ENCODE assay signal across 10 cellular contexts in genomic region chr20:64102647-64103354, GRCh38. TPM values are rescaled to one million over a fixed set of nuclear protein-coding genes. Genes with fewer than 3 reads are reported as not detected.
DNase-seq lines count a peak whose midpoint lies in the region; ATAC-seq, FAIRE-seq and TF ChIP-seq lines count a peak whose summit lies in the region.
"Had no signal": no experiment of that assay in that cellular context is flagged by ENCODE, and none has a peak within 500 bp of the region (broad histone marks: within the 10 kb centered on the region; RNA-seq: fewer than 3 reads in every experiment).

No MANE protein-coding gene starts in this region.

- H3K36me3 ChIP-seq in GM23338 (ENCODE audit: insufficient read depth) (no peaks in the 10 kb centered on the region), ectodermal cell (ENCODE audit: control insufficient read depth, insufficient read depth, low read length) (no peaks in the 10 kb centered on the region), pancreas (no peaks in the 10 kb centered on the region)
- H3K36me3 ChIP-seq in effector memory CD4-positive, alpha-beta T cell (ENCODE audit: control insufficient read depth, insufficient read depth, low read length) = no peaks in the 10 kb centered on the region

- peak overlapping the region; percentile 99 for H2AFZ ChIP-seq in GM23338

- peaks cover 11% of the 10 kb centered on the region for H3K4me1 Mint-ChIP-seq in GM23338

- H3K9me2 ChIP-seq in GM23338 (ENCODE audit: insufficient read depth) = no peaks in the 10 kb centered on the region

- no peaks in the 10 kb centered on the region for H3K79me2 ChIP-seq in GM23338 (replicated peaks; ENCODE audit: insufficient read depth)

- peak overlapping the region; percentile 71 for H3K4me3 Mint-ChIP-seq in GM23338

- no peak for TF ChIP-seq CTCF in GM23338 (conservative IDR thresholded peaks at IDR 0.05; ENCODE audit: low read depth in 2 of 2)
- no peak for TF ChIP-seq CTCF in pancreas (IDR thresholded peaks at IDR 0.05)

- no peak overlapping the region for H3K27ac ChIP-seq in GM23338 (ENCODE audit: low read depth)
- H3K27ac ChIP-seq in ectodermal cell (ENCODE audit: insufficient read depth, low read depth, low read length, poor library complexity, severe bottlenecking) = no peak overlapping the region
- H3K27ac ChIP-seq in pancreas = no peak overlapping the region
- H3K27ac ChIP-seq in effector memory CD4-positive, alpha-beta T cell (ENCODE audit: insufficient read depth, low read length, poor library complexity, severe bottlenecking) = no peak overlapping the region
- H3K27ac ChIP-seq: neutrophil had no signal

- peaks cover 31% of the 10 kb centered on the region for H3K27me3 Mint-ChIP-seq in GM23338 (ENCODE audit: insufficient read depth, low read depth, poor library complexity)

- H3K36me3 Mint-ChIP-seq in GM23338 (ENCODE audit: low read depth) = no peaks in the 10 kb centered on the region; the same call in 2 of the 3 replicates

- no peak overlapping the region for H3K27ac Mint-ChIP-seq in GM23338

- peaks cover 5% of the 10 kb centered on the region; the same call in 2 of the 3 replicates for H3K9me3 Mint-ChIP-seq in GM23338

- H4K20me1 ChIP-seq in GM23338 (replicated peaks; ENCODE audit: insufficient read depth) = no peaks in the 10 kb centered on the region

- intact Hi-C loops in pancreas (cut with DNase I) = no loop called here

- WGBS in ectodermal cell, 2 experiments = 28 to 29% methylated on average over 30 of the region's 30 CpGs
- 20 to 21% methylated on average over 27 to 30 of the region's 30 CpGs for WGBS in pancreas, 2 donors

- peak; percentile 66 for ATAC-seq in GM23338
- peak; percentile 46 to 66 (median 49) for ATAC-seq in pancreas
- no peak for ATAC-seq in HG03342 (IDR thresholded peaks at IDR 0.05; ENCODE audit: unreplicated experiment)
- no peak for ATAC-seq in HG03045 (IDR thresholded peaks at IDR 0.05; ENCODE audit: unreplicated experiment)

- FAIRE-seq in pancreas (lab: Jason Lieb, UNC) = no peak

- DNase-seq in GM23338 (ENCODE audit: low spot score) (peak; percentile 84), NCI-H2171 (lab: John Stamatoyannopoulos, UW) (peak; percentile 89), pancreas (peak in 3 of 6 donors; percentile 20 to 66 (median 63)), SIG-M5 treated with dmso at 0.1 percent for 504 hours (lab: John Stamatoyannopoulos, UW; ENCODE audit: unreplicated experiment) (no peak)
- DNase-seq in effector memory CD4-positive, alpha-beta T cell = no peak

- no peaks in the 10 kb centered on the region for H3K4me1 ChIP-seq in GM23338 (ENCODE audit: insufficient read depth)
- H3K4me1 ChIP-seq in ectodermal cell (ENCODE audit: control insufficient read depth, insufficient read depth, low read length) = no peaks in the 10 kb centered on the region
- peaks cover 0 to 3% (median 0%) of the 10 kb centered on the region in 3 donors for H3K4me1 ChIP-seq in pancreas
- peaks cover 8% of the 10 kb centered on the region for H3K4me1 ChIP-seq in effector memory CD4-positive, alpha-beta T cell (ENCODE audit: control insufficient read depth, insufficient read depth, low read length, poor library complexity, severe bottlenecking)

- H3F3A ChIP-seq in GM23338 (replicated peaks; ENCODE audit: low read depth) = peaks cover 7% of the 10 kb centered on the region

- H3K4me3 ChIP-seq in GM23338 (peak overlapping the region; percentile 69), ectodermal cell (ENCODE audit: insufficient read depth, low read depth, low read length) (peak overlapping the region; percentile 41), pancreas (peak overlapping the region in 3 of 4 donors; percentile 33 to 68 (median 46))
- no peak overlapping the region for H3K4me3 ChIP-seq in effector memory CD4-positive, alpha-beta T cell (ENCODE audit: insufficient read depth, low read depth, low read length, poor library complexity, severe bottlenecking)

- no peaks in the 10 kb centered on the region for H3K9me3 ChIP-seq in ectodermal cell (ENCODE audit: control insufficient read depth, low read length)
- no peaks in the 10 kb centered on the region for H3K9me3 ChIP-seq in pancreas
- H3K9me3 ChIP-seq in effector memory CD4-positive, alpha-beta T cell (ENCODE audit: control insufficient read depth, low read length) = no peaks in the 10 kb centered on the region
- H3K9me3 ChIP-seq: neutrophil had no signal

- H3K4me2 ChIP-seq in GM23338 = peak overlapping the region; percentile 81

- H3K27me3 ChIP-seq in GM23338 (ENCODE audit: insufficient read depth) (peaks cover 17% of the 10 kb centered on the region), ectodermal cell (ENCODE audit: control insufficient read depth, insufficient read depth, low read length, poor library complexity, severe bottlenecking) (peaks cover 40% of the 10 kb centered on the region), pancreas (no peaks in the 10 kb centered on the region)
- peaks cover 13% of the 10 kb centered on the region for H3K27me3 ChIP-seq in effector memory CD4-positive, alpha-beta T cell (replicated peaks; ENCODE audit: control insufficient read depth, insufficient read depth, low read length, poor library complexity, severe bottlenecking)

TF ChIP-seq in GM23338, 12 proteins besides CTCF, POLR2A, EP300 and RAD21 (continues in another document):
- no peak for TF ChIP-seq NANOG (IDR thresholded peaks at IDR 0.05; ENCODE audit: borderline replicate concordance)
- TF ChIP-seq STAT1 (IDR thresholded peaks at IDR 0.05; ENCODE audit: unreplicated experiment) = no peak
- TF ChIP-seq CREB1 (CRISPR knock-in tag; IDR thresholded peaks at IDR 0.05; ENCODE audit: low read depth) = no peak

RNA-seq across cellular contexts. Expression of gene NPBWR2, which starts 4.6 kb away (rescaled TPM):
- total RNA-seq in GM23338 (2014; rRNA removed; shearing (Covaris generic)) = not detected in 2 replicates
- not detected in 2 replicates for polyA plus RNA-seq in GM23338 (2016; fragmentation: Nextera tagmentation; extraction: Ambion mirVana)
- polyA plus RNA-seq in ectodermal cell (2013, experiment 1 of 4) = not detected
- polyA plus RNA-seq in ectodermal cell (2013, experiment 2 of 4) = not detected
- not detected for polyA plus RNA-seq in ectodermal cell (2013, experiment 3 of 4)
- not detected for polyA plus RNA-seq in ectodermal cell (2013, experiment 4 of 4)
- not detected for total RNA-seq in pancreas
- not detected for polyA plus RNA-seq in pancreas
- total RNA-seq: cerebellum had no signal

RNA-seq across cellular contexts. Expression of gene LKAAEAR1, which starts 18.6 kb away (rescaled TPM):
- 1.1 TPM in 1 of 2 replicates, not detected in the other for total RNA-seq in GM23338 (2014; rRNA removed; shearing (Covaris generic))
- polyA plus RNA-seq in GM23338 (2016; fragmentation: Nextera tagmentation; extraction: Ambion mirVana) (1.8 and 2.4 TPM in 2 replicates), pancreas (not detected)
- polyA plus RNA-seq in ectodermal cell (2013, experiment 1 of 4) = not detected
- not detected for polyA plus RNA-seq in ectodermal cell (2013, experiment 2 of 4)
- not detected for polyA plus RNA-seq in ectodermal cell (2013, experiment 3 of 4)
- polyA plus RNA-seq in ectodermal cell (2013, experiment 4 of 4) = not detected
- total RNA-seq in pancreas = under 1 TPM in 2 of 6 donors, not detected in 4; 0.22 to 0.24 TPM

RNA-seq across cellular contexts. Expression of gene OPRL1, which starts 22.9 kb away (rescaled TPM):
- total RNA-seq in GM23338 (2014; rRNA removed; shearing (Covaris generic)) = 0.74 and 1.1 TPM in 2 replicates
- polyA plus RNA-seq in GM23338 (2016; fragmentation: Nextera tagmentation; extraction: Ambion mirVana) (0.24 and 0.27 TPM in 2 replicates), pancreas (under 1 TPM; 0.49 to 0.94 TPM)
- polyA plus RNA-seq in ectodermal cell (2013, experiment 1 of 4) = 2.6 TPM
- polyA plus RNA-seq in ectodermal cell (2013, experiment 2 of 4) = 3.1 TPM
- 2.3 TPM for polyA plus RNA-seq in ectodermal cell (2013, experiment 3 of 4)
- 3.2 TPM for polyA plus RNA-seq in ectodermal cell (2013, experiment 4 of 4)
- 1 to 10 TPM in 3 of 6 donors, under 1 TPM in 3; 0.25 to 2.2 (median 1.1) TPM for total RNA-seq in pancreas

RNA-seq across cellular contexts. Expression of gene RGS19, which starts 23.5 kb away (rescaled TPM):
- 15.0 and 19.7 TPM in 2 replicates for total RNA-seq in GM23338 (2014; rRNA removed; shearing (Covaris generic))
- polyA plus RNA-seq in GM23338 (2016; fragmentation: Nextera tagmentation; extraction: Ambion mirVana) = 12.5 and 13.1 TPM in 2 replicates
- polyA plus RNA-seq in ectodermal cell (2013, experiment 1 of 4) = 11.5 TPM
- polyA plus RNA-seq in ectodermal cell (2013, experiment 2 of 4) = 9.4 TPM
- 8.2 TPM for polyA plus RNA-seq in ectodermal cell (2013, experiment 3 of 4)
- 9.6 TPM for polyA plus RNA-seq in ectodermal cell (2013, experiment 4 of 4)
- total RNA-seq in pancreas = 10 to 100 TPM in 1 of 6 donors, 1 to 10 TPM in 5; 3.2 to 11.9 (median 4.1) TPM
- 1 to 10 TPM; 7.5 to 8.9 TPM for polyA plus RNA-seq in pancreas

RNA-seq across cellular contexts. Expression of gene TCEA2, which starts 39.8 kb away (rescaled TPM):
- 15.0 and 21.0 TPM in 2 replicates for total RNA-seq in GM23338 (2014; rRNA removed; shearing (Covaris generic))
- polyA plus RNA-seq in GM23338 (2016; fragmentation: Nextera tagmentation; extraction: Ambion mirVana) = 54.4 and 58.9 TPM in 2 replicates
- polyA plus RNA-seq in ectodermal cell (2013, experiment 1 of 4) = 83.8 TPM
- polyA plus RNA-seq in ectodermal cell (2013, experiment 2 of 4) = 79.4 TPM
- 76.7 TPM for polyA plus RNA-seq in ectodermal cell (2013, experiment 3 of 4)
- 95.2 TPM for polyA plus RNA-seq in ectodermal cell (2013, experiment 4 of 4)
- total RNA-seq in pancreas = 10 to 100 TPM; 11.6 to 24.5 (median 13.9) TPM
- polyA plus RNA-seq in pancreas = 10 to 100 TPM; 35.7 to 52.9 TPM

Comparison
In these comparisons a context has a peak if more than half of its experiments do, and no peak if none do; other contexts are left out.
1. ATAC-seq: peak in GM23338 (single experiment) and pancreas (4 of 4); none in HG03342 (single experiment) and HG03045 (single experiment).
2. DNase-seq: peak in GM23338 (single experiment) and NCI-H2171 (single experiment); none in SIG-M5 treated with dmso at 0.1 percent for 504 hours (single experiment) and effector memory CD4-positive, alpha-beta T cell (0 of 3).